In genomic region chr9:124769451-124770358, GRCh38 we compare ENCODE assay signal across 8 cellular contexts. TPM values are rescaled to one million over a fixed set of nuclear protein-coding genes. Genes with fewer than 3 reads are reported as not detected.
DNase-seq lines count a peak whose midpoint lies in the region; ATAC-seq and FAIRE-seq lines count a peak whose summit lies in the region.

No MANE protein-coding gene starts in this region.

- FAIRE-seq in small intestine (lab: Jason Lieb, UNC): no peak

- H3K4me1 Mint-ChIP-seq in activated naive CD4-positive, alpha-beta T cell treated with anti-CD3 and anti-CD28 coated beads, Interleukin-2, amount 50 U/mL, for 24 hours: peaks cover 42% of the 10 kb centered on the region

- H3K27ac ChIP-seq in small intestine (ENCODE audit: low read depth in 1 of 2, low read length in 1 of 2): peak overlapping the region; percentile 80 to 91

- peaks cover 60% of the 10 kb centered on the region for H3K27me3 Mint-ChIP-seq in activated naive CD4-positive, alpha-beta T cell treated with anti-CD3 and anti-CD28 coated beads, Interleukin-2, amount 50 U/mL, for 24 hours

- H3K36me3 Mint-ChIP-seq in activated naive CD4-positive, alpha-beta T cell treated with anti-CD3 and anti-CD28 coated beads, Interleukin-2, amount 50 U/mL, for 24 hours: no peaks in the 10 kb centered on the region

- peak overlapping the region; percentile 83 for H3K4me3 Mint-ChIP-seq in activated naive CD4-positive, alpha-beta T cell treated with anti-CD3 and anti-CD28 coated beads, Interleukin-2, amount 50 U/mL, for 24 hours

- H3K4me3 ChIP-seq in iPS-18c (ENCODE audit: insufficient read depth, low read depth, low read length) (peak overlapping the region; percentile 59), small intestine (ENCODE audit: low read depth in 1 of 2, low read length in 2 of 2) (peak overlapping the region; percentile 70 to 81)

- H3K27me3 ChIP-seq in small intestine (ENCODE audit: control insufficient read depth in 2 of 2, insufficient read depth in 2 of 2, low read length in 2 of 2): no peaks in the 10 kb centered on the region

- H3K4me1 ChIP-seq in small intestine (ENCODE audit: control insufficient read depth in 2 of 2, insufficient read depth in 1 of 2, low read depth in 1 of 2, low read length in 1 of 2): no peaks in the 10 kb centered on the region

- 1 to 4% (median 2%) methylated on average over 56 to 57 of the region's 57 CpGs for WGBS in small intestine, 3 donors

- H3K36me3 ChIP-seq in small intestine (ENCODE audit: control insufficient read depth in 2 of 2, insufficient read depth in 2 of 2, low read length in 2 of 2): no peaks in the 10 kb centered on the region

- DNase-seq in ELF-1 (ENCODE audit: low read depth, low spot score) (peak; percentile 90), NAMALWA (ENCODE audit: low spot score) (peak; percentile 61), small intestine (peak; percentile 88), kidney glomerular epithelial cell (lab: John Stamatoyannopoulos, UW) (no peak), middle frontal gyrus (ENCODE audit: extremely low spot score, low spot score) (no peak)

- no peak for ATAC-seq in GM18873 (IDR thresholded peaks at IDR 0.05; ENCODE audit: low FRiP score, unreplicated experiment)

- H3K9me3 ChIP-seq in iPS-18c (ENCODE audit: control insufficient read depth, insufficient read depth, low read length): no peaks in the 10 kb centered on the region
- H3K9me3 ChIP-seq in small intestine (ENCODE audit: control insufficient read depth, low read depth): no peaks in the 10 kb centered on the region

- peak overlapping the region; percentile 65 for H3K27ac Mint-ChIP-seq in activated naive CD4-positive, alpha-beta T cell treated with anti-CD3 and anti-CD28 coated beads, Interleukin-2, amount 50 U/mL, for 24 hours

- H3K9me3 Mint-ChIP-seq in activated naive CD4-positive, alpha-beta T cell treated with anti-CD3 and anti-CD28 coated beads, Interleukin-2, amount 50 U/mL, for 24 hours: no peaks in the 10 kb centered on the region

RNA-seq across cellular contexts. Expression of gene NR6A1, which starts 1.4 kb away (rescaled TPM):
- polyA plus RNA-seq in small intestine: 1 to 10 TPM; 2.3 to 6.0 (median 3.0) TPM

RNA-seq across cellular contexts. Expression of gene OLFML2A, which starts 7.2 kb away (rescaled TPM):
- 1 to 10 TPM in 1 of 3 donors, under 1 TPM in 2; 0.22 to 3.4 (median 0.27) TPM for polyA plus RNA-seq in small intestine

Comparison
In these comparisons a context has a peak if more than half of its experiments do, and no peak if none do; other contexts are left out.
1. DNase-seq: peak in ELF-1 (single experiment), NAMALWA (single experiment) and small intestine (single experiment); none in kidney glomerular epithelial cell (single experiment) and middle frontal gyrus (single experiment).